ENCODE assay signal across 8 cellular contexts in the genomic region with DNA sequence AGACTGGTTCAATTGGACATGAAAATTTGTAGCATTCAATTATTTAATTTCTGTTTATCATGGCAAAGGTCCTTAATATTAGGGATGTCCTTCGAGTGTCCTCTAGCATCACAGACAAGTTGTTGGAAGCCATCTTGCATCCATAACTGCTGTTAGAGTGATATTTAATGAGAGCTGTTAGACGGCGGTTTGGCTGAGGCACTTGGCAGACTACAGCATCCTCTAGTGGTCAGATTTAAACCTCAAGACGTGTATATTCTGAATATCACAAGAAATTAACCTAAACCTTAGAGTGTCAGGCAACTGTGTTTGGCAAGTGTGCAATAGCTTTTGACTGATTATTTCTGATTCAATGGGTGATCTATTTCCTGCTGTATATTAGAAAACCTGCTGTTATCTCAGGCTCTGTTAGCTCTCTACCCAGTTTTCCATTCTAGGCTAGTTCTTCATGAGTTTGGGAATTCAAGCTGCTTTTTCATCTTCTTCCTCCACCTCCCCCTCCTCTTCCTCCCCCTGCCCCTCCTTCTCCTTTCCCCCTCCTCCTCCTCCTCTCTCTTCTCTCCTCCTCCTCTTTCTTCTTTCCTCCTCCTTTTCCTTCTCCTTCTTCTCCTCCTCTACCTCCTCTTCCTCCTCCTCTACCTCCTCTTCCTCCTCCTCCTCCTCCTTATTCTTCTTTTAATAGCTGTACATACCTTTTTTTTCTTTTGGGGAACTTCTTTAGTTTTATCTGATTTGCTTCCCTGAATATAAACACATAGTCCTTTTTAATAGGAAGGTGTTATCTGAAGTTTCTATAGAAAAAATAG. TPM values are rescaled to one million over a fixed set of nuclear protein-coding genes. Genes with fewer than 3 reads are reported as not detected.
DNase-seq lines count a peak whose midpoint lies in the region; ATAC-seq and TF ChIP-seq lines count a peak whose summit lies in the region.

No MANE protein-coding gene starts in this region.

- H3K4me3 Mint-ChIP-seq in activated T-helper 17 cell treated with anti-CD3 and anti-CD28 coated beads, Interleukin-2, amount 50 U/mL, for 72 hours, result no peak overlapping the region

- no peaks in the 10 kb centered on the region for H3K79me2 ChIP-seq in parathyroid adenoma

- H2AFZ ChIP-seq in parathyroid adenoma, result peak overlapping the region; percentile 23

- no peak overlapping the region for H3K4me3 ChIP-seq in parathyroid adenoma (ENCODE audit: low read depth, low read length)

- no peak overlapping the region for H3K27ac ChIP-seq in parathyroid adenoma

- no peak overlapping the region for H3K27ac Mint-ChIP-seq in activated T-helper 17 cell treated with anti-CD3 and anti-CD28 coated beads, Interleukin-2, amount 50 U/mL, for 72 hours

- no peaks in the 10 kb centered on the region for H3K27me3 ChIP-seq in parathyroid adenoma (ENCODE audit: control insufficient read depth, insufficient read depth, low read length)

- H3K36me3 ChIP-seq in parathyroid adenoma (ENCODE audit: control insufficient read depth, insufficient read depth, low read length), result no peaks in the 10 kb centered on the region

- H3K4me1 ChIP-seq in parathyroid adenoma, result no peaks in the 10 kb centered on the region

- no peaks in the 10 kb centered on the region for H3K9me3 Mint-ChIP-seq in activated T-helper 17 cell treated with anti-CD3 and anti-CD28 coated beads, Interleukin-2, amount 50 U/mL, for 72 hours

- no peaks in the 10 kb centered on the region for H3K36me3 Mint-ChIP-seq in activated T-helper 17 cell treated with anti-CD3 and anti-CD28 coated beads, Interleukin-2, amount 50 U/mL, for 72 hours (ENCODE audit: low read depth)

- peak; percentile 81 for ATAC-seq in GM21381 (IDR thresholded peaks at IDR 0.05; ENCODE audit: unreplicated experiment)
- ATAC-seq in HG03565 (IDR thresholded peaks at IDR 0.05; ENCODE audit: unreplicated experiment), result peak; percentile 88
- peak; percentile 72 for ATAC-seq in activated T-helper 17 cell treated with anti-CD3 and anti-CD28 coated beads, Interleukin-2, amount 50 U/mL, for 72 hours (replicated peaks)

- DNase-seq in ELF-1 (ENCODE audit: low read depth, low spot score) (peak; percentile 34), NCI-H748 treated with DMSO at 0.1 percent for 48 hours (lab: John Stamatoyannopoulos, UW) (peak; percentile 83), glomerular endothelial cell (ENCODE audit: extremely low read depth, low read depth, low spot score) (peak; percentile 47), ureter (ENCODE audit: low spot score) (no peak)

- no peaks in the 10 kb centered on the region for H3K9me3 ChIP-seq in parathyroid adenoma (ENCODE audit: control insufficient read depth, low read length)

- H3K27me3 Mint-ChIP-seq in activated T-helper 17 cell treated with anti-CD3 and anti-CD28 coated beads, Interleukin-2, amount 50 U/mL, for 72 hours, result peaks cover 3% of the 10 kb centered on the region

- no peak overlapping the region for H3K4me2 ChIP-seq in parathyroid adenoma (ENCODE audit: low read length)

- TF ChIP-seq CTCF in parathyroid adenoma (IDR thresholded peaks at IDR 0.05), result peak; percentile 97

- H3K4me1 Mint-ChIP-seq in activated T-helper 17 cell treated with anti-CD3 and anti-CD28 coated beads, Interleukin-2, amount 50 U/mL, for 72 hours, result no peaks in the 10 kb centered on the region

- H3K9ac ChIP-seq in parathyroid adenoma, result no peak overlapping the region

RNA-seq across cellular contexts. Expression of gene SPINK1, which starts 8.6 kb away (rescaled TPM):
- total RNA-seq in activated T-helper 17 cell treated with anti-CD3 and anti-CD28 coated beads, Interleukin-2, amount 50 U/mL, for 72 hours, result not detected
- not detected in 2 replicates for total RNA-seq in glomerular endothelial cell
- 4,017 TPM for total RNA-seq in ureter

RNA-seq across cellular contexts. Expression of gene JAKMIP2, which starts 40.4 kb away (rescaled TPM):
- total RNA-seq in activated T-helper 17 cell treated with anti-CD3 and anti-CD28 coated beads, Interleukin-2, amount 50 U/mL, for 72 hours, result 1 to 10 TPM; 2.4 to 4.3 TPM
- 0.29 and 0.44 TPM in 2 replicates for total RNA-seq in glomerular endothelial cell
- 1.3 TPM for total RNA-seq in ureter

RNA-seq across cellular contexts. Expression of gene SCGB3A2, which starts 55.6 kb away (rescaled TPM):
- total RNA-seq in activated T-helper 17 cell treated with anti-CD3 and anti-CD28 coated beads, Interleukin-2, amount 50 U/mL, for 72 hours, result not detected
- total RNA-seq in glomerular endothelial cell (not detected in 2 replicates), ureter (not detected)

Comparison
In these comparisons a context has a peak if more than half of its experiments do, and no peak if none do; other contexts are left out.
1. RNA of gene SPINK1, which starts 8.6 kb away (total RNA-seq): 4,017 TPM in ureter (single experiment); not detected in activated T-helper 17 cell treated with anti-CD3 and anti-CD28 coated beads, Interleukin-2, amount 50 U/mL, for 72 hours and not detected in glomerular endothelial cell; every median in the first group is over 1,000 times any median in the second.
2. Peak in every context shown above with its lines, with median percentiles within 50 percentile points of each other: ATAC-seq.